Comparison of ENCODE assay signal across 8 cellular contexts in genomic region chr15:45458746-45459403, GRCh38.
DNase-seq lines count a peak whose midpoint lies in the region; ATAC-seq, FAIRE-seq and TF ChIP-seq lines count a peak whose summit lies in the region.

No MANE protein-coding gene starts in this region.

- H3K36me3 ChIP-seq in pancreas = no peaks in the 10 kb centered on the region
- H3K36me3 ChIP-seq in thoracic aorta = no peaks in the 10 kb centered on the region

- peak; percentile 21 for ATAC-seq in CD4-positive, alpha-beta T cell (ENCODE audit: poor library complexity)
- ATAC-seq in pancreas (peak; percentile 64 to 73 (median 70)), thoracic aorta (ENCODE audit: insufficient number of reproducible peaks, low FRiP score, low read depth) (no peak)

- no peaks in the 10 kb centered on the region for H3K27me3 ChIP-seq in CD4-positive, alpha-beta T cell (ENCODE audit: control insufficient read depth, insufficient read depth, low read length)
- no peaks in the 10 kb centered on the region for H3K27me3 ChIP-seq in pancreas
- no peaks in the 10 kb centered on the region for H3K27me3 ChIP-seq in thoracic aorta (replicated peaks; ENCODE audit: insufficient read depth)

- 2 to 3% methylated on average over 12 of the region's 12 CpGs for WGBS in pancreas, 2 donors

- H3K9me3 ChIP-seq in CD4-positive, alpha-beta T cell (ENCODE audit: control insufficient read depth, low read length) = no peaks in the 10 kb centered on the region
- H3K9me3 ChIP-seq in pancreas (no peaks in the 10 kb centered on the region), thoracic aorta (no peaks in the 10 kb centered on the region)

- H3K27ac Mint-ChIP-seq in CD4-positive, alpha-beta T cell = peak overlapping the region; percentile 51

- TF ChIP-seq CTCF in CD4-positive, alpha-beta T cell (IDR thresholded peaks at IDR 0.05) = peak; percentile 92
- TF ChIP-seq CTCF in pancreas (IDR thresholded peaks at IDR 0.05) (peak; percentile 73 to 95 (median 88)), thoracic aorta (IDR thresholded peaks at IDR 0.05) (peak; percentile 94)

- POLR2A ChIA-PET in CD4-positive, alpha-beta T cell (lab: Charles Lee) = interaction anchor here (0.6 to 2.0 kb wide), 3 partner anchors 57 to 257 kb away, joined by 3 to 5 read pairs (median 3); a partner anchor contains a TSS

- intact Hi-C loops in CD4-positive, alpha-beta T cell (cut with DNase I, micrococcal nuclease) = loop anchor here (1.0 to 5.0 kb wide), 4 partner anchors 63 to 155 kb away; partner anchors contain the start of gene SLC30A4 (in 1 of the 2)
- intact Hi-C loops in pancreas (cut with DNase I) = loop anchor here in 2 of 3 donors (5.0 to 10.0 kb wide), 2 partner anchors 153 to 156 kb away; no protein-coding TSS in a partner anchor

- CTCF ChIA-PET in CD4-positive, alpha-beta T cell (lab: Charles Lee) = interaction anchor here (0.8 to 3.8 kb wide), 12 partner anchors 9 to 296 kb away, joined by 3 to 30 read pairs (median 8); a partner anchor contains a TSS

- no peak overlapping the region for H3K27ac ChIP-seq in CD4-positive, alpha-beta T cell (ENCODE audit: low read depth, low read length)
- peak overlapping the region in 2 of 4 donors; percentile 15 to 19 for H3K27ac ChIP-seq in pancreas
- no peak overlapping the region for H3K27ac ChIP-seq in thoracic aorta

- no peaks in the 10 kb centered on the region for H3K36me3 Mint-ChIP-seq in CD4-positive, alpha-beta T cell (ENCODE audit: low read depth)

- no peaks in the 10 kb centered on the region for H3K9me3 Mint-ChIP-seq in CD4-positive, alpha-beta T cell

- H3K4me3 ChIP-seq in pancreas (peak overlapping the region; percentile 13 to 32 (median 22)), thoracic aorta (peak overlapping the region; percentile 68)

- peaks cover 46% of the 10 kb centered on the region for H3K4me1 Mint-ChIP-seq in CD4-positive, alpha-beta T cell (ENCODE audit: low read depth)

- H3K4me3 Mint-ChIP-seq in CD4-positive, alpha-beta T cell = peak overlapping the region; percentile 73

- H3K27me3 Mint-ChIP-seq in CD4-positive, alpha-beta T cell = no peaks in the 10 kb centered on the region

- FAIRE-seq in pancreas (lab: Jason Lieb, UNC) = peak; percentile 73

- peak; percentile 66 to 86 (median 78) for DNase-seq in CD4-positive, alpha-beta T cell
- peak in 62 of 76 experiments; percentile 5 to 76 (median 45) for DNase-seq in HUDEP-2 (lab: John Stamatoyannopoulos, UW; ENCODE audit: unreplicated experiment in 76 of 76)
- DNase-seq in RKO (ENCODE audit: low spot score) = peak; percentile 62
- peak; percentile 93 for DNase-seq in activated effector memory CD4-positive, alpha-beta T cell treated with anti-CD3 and anti-CD28 coated beads, Interleukin-2, amount 50 U/mL, for 16 hours
- peak; percentile 81 for DNase-seq in globus pallidus (ENCODE audit: low spot score)
- peak in 5 of 6 donors; percentile 39 to 84 (median 67) for DNase-seq in pancreas
- DNase-seq in thoracic aorta (ENCODE audit: low spot score) = no peak
- DNase-seq in NCI-H128 (lab: John Stamatoyannopoulos, UW; ENCODE audit: unreplicated experiment) = no peak

- peaks cover 0 to 13% (median 0%) of the 10 kb centered on the region in 3 donors for H3K4me1 ChIP-seq in pancreas
- peaks cover 3 to 6% of the 10 kb centered on the region in 2 donors for H3K4me1 ChIP-seq in thoracic aorta (ENCODE audit: control insufficient read depth in 1 of 2, low read depth in 2 of 2)

Comparison
In these comparisons a context has a peak if more than half of its experiments do, and no peak if none do; other contexts are left out.
1. DNase-seq: peak in CD4-positive, alpha-beta T cell (10 of 10), HUDEP-2 (62 of 76), RKO (single experiment), activated effector memory CD4-positive, alpha-beta T cell treated with anti-CD3 and anti-CD28 coated beads, Interleukin-2, amount 50 U/mL, for 16 hours (single experiment), globus pallidus (single experiment) and pancreas (5 of 6); none in thoracic aorta (single experiment) and NCI-H128 (single experiment).
2. Peak in every context shown above with its lines, with median percentiles within 50 percentile points of each other: CTCF ChIP-seq.